Comparison of ENCODE assay signal across 21 cellular contexts in the genomic region with DNA sequence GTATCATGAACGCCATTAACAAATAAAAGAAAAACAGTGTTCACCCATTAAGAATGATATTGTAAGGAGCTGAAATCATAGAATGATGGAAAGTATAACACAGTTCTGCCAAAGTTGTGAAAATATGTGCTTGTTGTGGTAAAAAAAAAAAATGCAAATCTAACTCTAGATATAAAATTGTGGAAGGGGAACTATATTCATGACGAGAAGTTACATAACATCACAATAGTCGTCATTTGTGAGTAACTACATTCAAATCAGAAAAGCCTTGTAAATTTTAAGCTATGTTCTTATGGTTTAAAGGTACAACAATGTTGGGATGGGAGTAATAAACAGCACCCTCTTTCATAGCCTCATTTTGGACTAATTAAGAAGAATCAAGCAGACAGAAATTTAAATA. TPM values are rescaled to one million over a fixed set of nuclear protein-coding genes. Genes with fewer than 3 reads are reported as not detected.
DNase-seq lines count a peak whose midpoint lies in the region; ATAC-seq, FAIRE-seq and TF ChIP-seq lines count a peak whose summit lies in the region.
"Had no signal": no experiment of that assay in that cellular context is flagged by ENCODE, and none has a peak within 500 bp of the region (broad histone marks: within the 10 kb centered on the region; RNA-seq: fewer than 3 reads in every experiment).

No MANE protein-coding gene starts in this region.

- H3K36me3 Mint-ChIP-seq in activated CD4-positive, alpha-beta T cell treated with anti-CD3 and anti-CD28 coated beads, Interleukin-2, amount 10 ng/mL, durations not matched to agents 7 days and 5 days (ENCODE audit: low read depth): peaks cover 19% of the 10 kb centered on the region
- no peaks in the 10 kb centered on the region for H3K36me3 Mint-ChIP-seq in activated B cell treated with CpG ODN at 0.5 μM for 24 hours (ENCODE audit: low read depth)
- H3K36me3 Mint-ChIP-seq in naive thymus-derived CD4-positive, alpha-beta T cell: peaks cover 0 to 24% (median 0%) of the 10 kb centered on the region in 5 donors
- no peaks in the 10 kb centered on the region for H3K36me3 Mint-ChIP-seq in MCF 10A (ENCODE audit: insufficient read depth, unreplicated experiment)
- H3K36me3 Mint-ChIP-seq: type B pancreatic cell had no signal

- no peak overlapping the region for H3K27ac ChIP-seq in naive thymus-derived CD4-positive, alpha-beta T cell (ENCODE audit: low read depth, low read length)
- H3K27ac ChIP-seq in SJCRH30: no peak overlapping the region

- FAIRE-seq in GM19239 (lab: Jason Lieb, UNC): peak; percentile 4
- FAIRE-seq: H54 had no signal

- no TSS peak for BruUV-seq in MCF 10A (replicated peaks; lab: Mats Ljungman, UMichigan)

- intact Hi-C loops in activated B cell treated with CpG ODN at 0.5 μM for 24 hours (cut with micrococcal nuclease) (loop anchor here (1.0 to 2.0 kb wide), 3 partner anchors 10 to 45 kb away; no protein-coding TSS in a partner anchor), MCF 10A (cut with micrococcal nuclease) (no loop called here)
- intact Hi-C loops in naive thymus-derived CD4-positive, alpha-beta T cell (cut with micrococcal nuclease): loop anchor here (1.0 to 2.0 kb wide), 8 partner anchors 14 to 66 kb away; a partner anchor contains a TSS

- no peaks in the 10 kb centered on the region for H3K9me3 ChIP-seq in naive thymus-derived CD4-positive, alpha-beta T cell (ENCODE audit: control insufficient read depth in 2 of 3, low read length in 3 of 3)
- no peaks in the 10 kb centered on the region for H3K9me3 ChIP-seq in SJCRH30 (replicated peaks)
- H3K9me3 ChIP-seq: Caco-2, mucosa of descending colon had no signal

- CTCF ChIA-PET in activated CD4-positive, alpha-beta T cell treated with anti-CD3 and anti-CD28 coated beads, Interleukin-2, amount 10 ng/mL, durations not matched to agents 7 days and 5 days (lab: Charles Lee): interaction anchor here (0.7 to 7.4 kb wide), 8 partner anchors 11 to 50 kb away, joined by 3 to 26 read pairs (median 6); no protein-coding TSS in a partner anchor
- CTCF ChIA-PET in activated B cell treated with CpG ODN at 0.5 μM for 24 hours (lab: Charles Lee) (interaction anchor here (1.6 to 3.4 kb wide), 3 partner anchors 14 to 63 kb away, joined by 4 to 20 read pairs (median 12); no protein-coding TSS in a partner anchor), MCF 10A (lab: Yijun Ruan, JAX) (interaction anchor here (0.8 kb wide), 1 partner anchor 14 kb away, joined by 5 read pairs; no protein-coding TSS in a partner anchor)
- CTCF ChIA-PET in naive thymus-derived CD4-positive, alpha-beta T cell (lab: Charles Lee): interaction anchor here (0.5 to 6.7 kb wide), 6 partner anchors 9 to 1187 kb away, joined by 3 to 52 read pairs (median 12); no protein-coding TSS in a partner anchor

- peaks cover 20 to 32% of the 10 kb centered on the region in 2 donors for H3K4me1 ChIP-seq in naive thymus-derived CD4-positive, alpha-beta T cell (ENCODE audit: control insufficient read depth in 2 of 2, insufficient read depth in 2 of 2, low read length in 2 of 2)
- H3K4me1 ChIP-seq in SJCRH30: peaks cover 7% of the 10 kb centered on the region
- H3K4me1 ChIP-seq: Caco-2 had no signal

- H3K27me3 ChIP-seq in naive thymus-derived CD4-positive, alpha-beta T cell (ENCODE audit: control insufficient read depth in 2 of 2, insufficient read depth in 2 of 2, low read length in 2 of 2): no peaks in the 10 kb centered on the region
- H3K27me3 ChIP-seq in SJCRH30: no peaks in the 10 kb centered on the region

- no peak for DNase-seq in activated CD4-positive, alpha-beta T cell treated with anti-CD3 and anti-CD28 coated beads, Interleukin-2, amount 10 ng/mL, durations not matched to agents 7 days and 5 days
- DNase-seq in activated CD4-positive, alpha-beta T cell treated with anti-CD3 and anti-CD28 coated beads, Interleukin-2, amount 50 U/mL, for 1 hour: no peak
- DNase-seq in GM19239 (ENCODE audit: insufficient read length, low spot score) (no peak), activated B cell treated with CpG ODN at 0.5 μM for 24 hours (no peak), SJCRH30 (no peak), MCF 10A (ENCODE audit: unreplicated experiment) (no peak)
- DNase-seq in naive thymus-derived CD4-positive, alpha-beta T cell: no peak
- DNase-seq: Caco-2, endodermal cell, glutamatergic neuron, left ventricle myocardium superior, NCI-H1092, NCI-H2081 treated with DMSO at 0.1 percent for 48 hours, NCI-H524, occipital lobe, SHP77 had no signal

- peaks cover 9% of the 10 kb centered on the region for H3K9me3 Mint-ChIP-seq in activated CD4-positive, alpha-beta T cell treated with anti-CD3 and anti-CD28 coated beads, Interleukin-2, amount 10 ng/mL, durations not matched to agents 7 days and 5 days
- H3K9me3 Mint-ChIP-seq in activated B cell treated with CpG ODN at 0.5 μM for 24 hours: no peaks in the 10 kb centered on the region
- peaks cover 0 to 5% (median 0%) of the 10 kb centered on the region in 11 donors for H3K9me3 Mint-ChIP-seq in naive thymus-derived CD4-positive, alpha-beta T cell
- H3K9me3 Mint-ChIP-seq in MCF 10A (ENCODE audit: unreplicated experiment): no peaks in the 10 kb centered on the region
- H3K9me3 Mint-ChIP-seq: activated T-cell treated with anti-CD3 and anti-CD28 coated beads, Interleukin-2, amount 50 U/mL, for 24 hours; endodermal cell; type B pancreatic cell had no signal

- H3K4me1 Mint-ChIP-seq in activated CD4-positive, alpha-beta T cell treated with anti-CD3 and anti-CD28 coated beads, Interleukin-2, amount 10 ng/mL, durations not matched to agents 7 days and 5 days: peaks cover 59% of the 10 kb centered on the region
- H3K4me1 Mint-ChIP-seq in activated B cell treated with CpG ODN at 0.5 μM for 24 hours (peaks cover 33% of the 10 kb centered on the region), MCF 10A (ENCODE audit: insufficient read depth, unreplicated experiment) (peaks cover 29% of the 10 kb centered on the region)
- H3K4me1 Mint-ChIP-seq in naive thymus-derived CD4-positive, alpha-beta T cell: peaks cover 34 to 73% (median 57%) of the 10 kb centered on the region in 7 donors

- H3K27me3 Mint-ChIP-seq in activated CD4-positive, alpha-beta T cell treated with anti-CD3 and anti-CD28 coated beads, Interleukin-2, amount 10 ng/mL, durations not matched to agents 7 days and 5 days: no peaks in the 10 kb centered on the region
- H3K27me3 Mint-ChIP-seq in activated B cell treated with CpG ODN at 0.5 μM for 24 hours: no peaks in the 10 kb centered on the region
- no peaks in the 10 kb centered on the region for H3K27me3 Mint-ChIP-seq in naive thymus-derived CD4-positive, alpha-beta T cell
- H3K27me3 Mint-ChIP-seq in MCF 10A (ENCODE audit: insufficient read depth, unreplicated experiment): no peaks in the 10 kb centered on the region
- H3K27me3 Mint-ChIP-seq: activated T-cell treated with anti-CD3 and anti-CD28 coated beads, Interleukin-2, amount 50 U/mL, for 24 hours had no signal

- H3K4me3 Mint-ChIP-seq in activated CD4-positive, alpha-beta T cell treated with anti-CD3 and anti-CD28 coated beads, Interleukin-2, amount 10 ng/mL, durations not matched to agents 7 days and 5 days: no peak overlapping the region
- H3K4me3 Mint-ChIP-seq in activated B cell treated with CpG ODN at 0.5 μM for 24 hours (no peak overlapping the region), MCF 10A (ENCODE audit: unreplicated experiment) (no peak overlapping the region)
- H3K4me3 Mint-ChIP-seq in naive thymus-derived CD4-positive, alpha-beta T cell: peak overlapping the region in 4 of 10 donors; percentile 24 to 65 (median 38)
- H3K4me3 Mint-ChIP-seq: activated T-cell treated with anti-CD3 and anti-CD28 coated beads, Interleukin-2, amount 50 U/mL, for 24 hours; endodermal cell; type B pancreatic cell had no signal

- H3K36me3 ChIP-seq in naive thymus-derived CD4-positive, alpha-beta T cell (ENCODE audit: control insufficient read depth in 2 of 3, insufficient read depth in 3 of 3, low read length in 3 of 3): no peaks in the 10 kb centered on the region
- H3K36me3 ChIP-seq in SJCRH30: no peaks in the 10 kb centered on the region

- TF ChIP-seq CTCF in activated B cell treated with CpG ODN at 0.5 μM for 24 hours (IDR thresholded peaks at IDR 0.05): no peak
- no peak for TF ChIP-seq CTCF in MCF 10A (IDR thresholded peaks at IDR 0.05; ENCODE audit: unreplicated experiment)

- ATAC-seq in activated B cell treated with CpG ODN at 0.5 μM for 24 hours (ENCODE audit: low read depth): peak; percentile 30
- peak; percentile 45 for ATAC-seq in naive thymus-derived CD4-positive, alpha-beta T cell
- no peak for ATAC-seq in GM21515 (IDR thresholded peaks at IDR 0.05; ENCODE audit: unreplicated experiment)
- ATAC-seq: left ventricle myocardium superior had no signal

- H3K4me3 ChIP-seq in naive thymus-derived CD4-positive, alpha-beta T cell (ENCODE audit: low read length): no peak overlapping the region
- H3K4me3 ChIP-seq in SJCRH30: no peak overlapping the region
- H3K4me3 ChIP-seq: mucosa of descending colon had no signal

- POLR2A ChIA-PET in activated CD4-positive, alpha-beta T cell treated with anti-CD3 and anti-CD28 coated beads, Interleukin-2, amount 10 ng/mL, durations not matched to agents 7 days and 5 days (lab: Charles Lee): interaction anchor here (0.6 to 1.0 kb wide), 3 partner anchors 17 to 31 kb away, joined by 3 to 4 read pairs (median 4); no protein-coding TSS in a partner anchor
- POLR2A ChIA-PET in activated B cell treated with CpG ODN at 0.5 μM for 24 hours (lab: Charles Lee) (interaction anchor here (1.0 to 2.3 kb wide), 4 partner anchors 8 to 67 kb away, joined by 3 to 15 read pairs (median 5); a partner anchor contains a TSS), MCF 10A (lab: Yijun Ruan, JAX) (interaction anchor here (1.0 to 1.8 kb wide), 2 partner anchors 10 to 17 kb away, joined by 3 to 12 read pairs; no protein-coding TSS in a partner anchor)
- POLR2A ChIA-PET in naive thymus-derived CD4-positive, alpha-beta T cell (lab: Charles Lee): interaction anchor here (1.0 to 3.8 kb wide), 9 partner anchors 9 to 47 kb away, joined by 3 to 28 read pairs (median 7); no protein-coding TSS in a partner anchor

- peak overlapping the region; percentile 75 for H3K27ac Mint-ChIP-seq in activated CD4-positive, alpha-beta T cell treated with anti-CD3 and anti-CD28 coated beads, Interleukin-2, amount 10 ng/mL, durations not matched to agents 7 days and 5 days
- no peak overlapping the region for H3K27ac Mint-ChIP-seq in activated B cell treated with CpG ODN at 0.5 μM for 24 hours
- peak overlapping the region; percentile 58 to 88 (median 81) for H3K27ac Mint-ChIP-seq in naive thymus-derived CD4-positive, alpha-beta T cell
- H3K27ac Mint-ChIP-seq in MCF 10A (ENCODE audit: low read depth, unreplicated experiment): no peak overlapping the region
- H3K27ac Mint-ChIP-seq: endodermal cell, type B pancreatic cell had no signal

RNA-seq across cellular contexts. Expression of a gene that starts 57.6 kb away (rescaled TPM):
- 1 to 10 TPM; 4.8 to 5.2 TPM for total RNA-seq in activated CD4-positive, alpha-beta T cell treated with anti-CD3 and anti-CD28 coated beads, Interleukin-2, amount 10 ng/mL, durations not matched to agents 7 days and 5 days
- total RNA-seq in activated B cell treated with CpG ODN at 0.5 μM for 24 hours (9.0 and 11.6 TPM in 2 replicates), MCF 10A (2022) (4.8 and 4.9 TPM in 2 replicates)
- 10 to 100 TPM in 3 of 5 experiments, 1 to 10 TPM in 2; 4.2 to 13.7 (median 10.4) TPM for total RNA-seq in naive thymus-derived CD4-positive, alpha-beta T cell
- 1 to 10 TPM; 1.3 to 2.5 TPM for polyA plus RNA-seq in naive thymus-derived CD4-positive, alpha-beta T cell
- total RNA-seq in SJCRH30 (2014; rRNA removed; shearing (Covaris generic)): 1.5 and 2.5 TPM in 2 replicates
- total RNA-seq: Caco-2, endodermal cell had no signal

Comparison
In these comparisons a context has a peak if more than half of its experiments do, and no peak if none do; other contexts are left out.
1. H3K27ac Mint-ChIP-seq: peak in activated CD4-positive, alpha-beta T cell treated with anti-CD3 and anti-CD28 coated beads, Interleukin-2, amount 10 ng/mL, durations not matched to agents 7 days and 5 days (single experiment) and naive thymus-derived CD4-positive, alpha-beta T cell (9 of 9); none in activated B cell treated with CpG ODN at 0.5 μM for 24 hours (single experiment) and MCF 10A (single experiment).